24 cellular contexts compared by ENCODE assay signal in the genomic region with DNA sequence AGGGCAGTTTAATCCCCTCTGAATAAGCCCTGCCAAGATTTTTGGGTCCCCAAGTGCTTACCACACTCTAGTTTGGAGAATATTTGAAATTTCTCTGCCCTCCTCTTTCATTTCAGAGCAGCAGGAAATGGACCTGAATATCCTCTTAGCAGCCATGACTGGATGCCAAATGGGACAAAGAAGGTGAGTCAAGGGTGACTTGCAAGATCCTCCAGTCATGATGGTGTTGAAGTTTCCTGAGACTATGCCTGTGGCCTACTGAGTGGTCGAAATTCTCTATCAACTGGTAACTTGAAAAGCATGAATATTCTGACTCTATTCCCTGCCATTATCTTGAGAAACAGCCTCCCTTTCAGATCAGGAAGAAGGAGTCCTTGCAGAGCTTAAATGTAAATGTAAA.
"Had no signal": no experiment of that assay in that cellular context is flagged by ENCODE, and none has a peak within 500 bp of the region (broad histone marks: within the 10 kb centered on the region; RNA-seq: fewer than 3 reads in every experiment).

No MANE protein-coding gene starts in this region.

- H3K4me1 Mint-ChIP-seq: activated B cell treated with CpG ODN at 0.5 μM for 24 hours; activated CD4-positive, alpha-beta memory T cell treated with anti-CD3 and anti-CD28 coated beads, Interleukin-2, amount 10 ng/mL, durations not matched to agents 7 days and 5 days; activated CD8-positive, alpha-beta memory T cell treated with anti-CD3 and anti-CD28 coated beads, Interleukin-2, amount 10 ng/mL, durations not matched to agents 7 days and 5 days; mesothelial cell of epicardium; T-helper 17 cell had no signal

- H3K27me3 ChIP-seq: body of pancreas, dorsolateral prefrontal cortex, gastrocnemius medialis, left lung, suprapubic skin, transverse colon had no signal

- H3K4me3 Mint-ChIP-seq: activated B cell treated with CpG ODN at 0.5 μM for 24 hours; activated CD4-positive, alpha-beta memory T cell treated with anti-CD3 and anti-CD28 coated beads, Interleukin-2, amount 10 ng/mL, durations not matched to agents 7 days and 5 days; activated CD8-positive, alpha-beta memory T cell treated with anti-CD3 and anti-CD28 coated beads, Interleukin-2, amount 10 ng/mL, durations not matched to agents 7 days and 5 days; activated naive CD4-positive, alpha-beta T cell treated with anti-CD3 and anti-CD28 coated beads for 36 hours; mesothelial cell of epicardium; natural killer cell treated with Interleukin-12 subunit alpha and Interleukin-12 subunit beta and Interleukin-15 and Interleukin-18, amount 100 ng/mL, for 72 hours; stimulated activated naive CD8-positive, alpha-beta T cell treated with anti-CD3 and anti-CD28 coated beads, Interleukin-15, Interleukin-2, amounts not matched to agents 100 ng/mL and 50 ng/mL, for 24 hours; T-helper 17 cell had no signal

- H3K27ac ChIP-seq: body of pancreas, dorsolateral prefrontal cortex, epithelial cell of prostate, gastrocnemius medialis, left lung, suprapubic skin, transverse colon, uterus had no signal

- H3K9me3 ChIP-seq: body of pancreas, gastrocnemius medialis, left lung, suprapubic skin, transverse colon, uterus had no signal

- H3K27me3 Mint-ChIP-seq: activated B cell treated with CpG ODN at 0.5 μM for 24 hours; activated CD4-positive, alpha-beta memory T cell treated with anti-CD3 and anti-CD28 coated beads, Interleukin-2, amount 10 ng/mL, durations not matched to agents 7 days and 5 days; activated CD8-positive, alpha-beta memory T cell treated with anti-CD3 and anti-CD28 coated beads, Interleukin-2, amount 10 ng/mL, durations not matched to agents 7 days and 5 days; natural killer cell treated with Interleukin-12 subunit alpha and Interleukin-12 subunit beta and Interleukin-15 and Interleukin-18, amount 100 ng/mL, for 72 hours; progenitor cell of endocrine pancreas; stimulated activated naive CD8-positive, alpha-beta T cell treated with anti-CD3 and anti-CD28 coated beads, Interleukin-15, Interleukin-2, amounts not matched to agents 100 ng/mL and 50 ng/mL, for 24 hours; T-helper 17 cell had no signal

- FAIRE-seq: kidney, TTC549 had no signal

- DNase-seq: activated B cell treated with CpG ODN at 0.5 μM for 24 hours; activated CD4-positive, alpha-beta memory T cell treated with anti-CD3 and anti-CD28 coated beads, Interleukin-2, amount 10 ng/mL, durations not matched to agents 7 days and 5 days; activated CD4-positive, alpha-beta T cell treated with anti-CD3 and anti-CD28 coated beads for 48 hours; activated CD8-positive, alpha-beta memory T cell treated with anti-CD3 and anti-CD28 coated beads, Interleukin-2, amount 10 ng/mL, durations not matched to agents 7 days and 5 days; activated naive CD4-positive, alpha-beta T cell treated with anti-CD3 and anti-CD28 coated beads for 36 hours; body of pancreas; caudate nucleus; dorsolateral prefrontal cortex; gastrocnemius medialis; head of caudate nucleus; kidney; left lung; nucleus accumbens; stimulated activated CD4-positive, alpha-beta T cell treated with anti-CD3 and anti-CD28 coated beads, Interleukin-2, amount 100 ng/mL, for 24 hours; T-helper 17 cell; transverse colon; uterus had no signal

- H3K36me3 Mint-ChIP-seq: activated CD8-positive, alpha-beta memory T cell treated with anti-CD3 and anti-CD28 coated beads, Interleukin-2, amount 10 ng/mL, durations not matched to agents 7 days and 5 days; mesothelial cell of epicardium; natural killer cell treated with Interleukin-12 subunit alpha and Interleukin-12 subunit beta and Interleukin-15 and Interleukin-18, amount 100 ng/mL, for 72 hours had no signal

- H3K36me3 ChIP-seq: gastrocnemius medialis, left lung, suprapubic skin, transverse colon, uterus had no signal

- ATAC-seq: activated CD8-positive, alpha-beta memory T cell treated with anti-CD3 and anti-CD28 coated beads, Interleukin-2, amount 10 ng/mL, durations not matched to agents 7 days and 5 days; body of pancreas; gastrocnemius medialis; left lung; natural killer cell treated with Interleukin-12 subunit alpha and Interleukin-12 subunit beta and Interleukin-15 and Interleukin-18, amount 100 ng/mL, for 72 hours; T-helper 17 cell had no signal

- H3K4me3 ChIP-seq: body of pancreas, dorsolateral prefrontal cortex, gastrocnemius medialis, left lung, suprapubic skin, transverse colon, uterus had no signal

- H3K4me1 ChIP-seq: body of pancreas, gastrocnemius medialis, left lung, suprapubic skin, transverse colon, uterus had no signal

- H3K27ac Mint-ChIP-seq: activated B cell treated with CpG ODN at 0.5 μM for 24 hours; activated CD4-positive, alpha-beta memory T cell treated with anti-CD3 and anti-CD28 coated beads, Interleukin-2, amount 10 ng/mL, durations not matched to agents 7 days and 5 days; activated CD8-positive, alpha-beta memory T cell treated with anti-CD3 and anti-CD28 coated beads, Interleukin-2, amount 10 ng/mL, durations not matched to agents 7 days and 5 days; activated naive CD4-positive, alpha-beta T cell treated with anti-CD3 and anti-CD28 coated beads for 36 hours; mesothelial cell of epicardium; natural killer cell treated with Interleukin-12 subunit alpha and Interleukin-12 subunit beta and Interleukin-15 and Interleukin-18, amount 100 ng/mL, for 72 hours; progenitor cell of endocrine pancreas; stimulated activated naive CD8-positive, alpha-beta T cell treated with anti-CD3 and anti-CD28 coated beads, Interleukin-15, Interleukin-2, amounts not matched to agents 100 ng/mL and 50 ng/mL, for 24 hours; T-helper 17 cell had no signal
